ENCODE assay signal across 18 cellular contexts in genomic region chr1:42928859-42929258, GRCh38. TPM values are rescaled to one million over a fixed set of nuclear protein-coding genes. Genes with fewer than 3 reads are reported as not detected.
DNase-seq lines count a peak whose midpoint lies in the region; ATAC-seq and TF ChIP-seq lines count a peak whose summit lies in the region.
"Had no signal": no experiment of that assay in that cellular context is flagged by ENCODE, and none has a peak within 500 bp of the region (broad histone marks: within the 10 kb centered on the region; RNA-seq: fewer than 3 reads in every experiment).

No MANE protein-coding gene starts in this region.

- H4K20me1 ChIP-seq in HCT116 (ENCODE audit: insufficient read depth) (no peaks in the 10 kb centered on the region), neural progenitor cell (ENCODE audit: low read depth) (peaks cover 90% of the 10 kb centered on the region)

- H3K4me2 ChIP-seq in HCT116 (ENCODE audit: low read length) = no peak overlapping the region
- H3K4me2 ChIP-seq in neural progenitor cell = no peak overlapping the region

- H3K4me3 ChIP-seq in HCT116 (replicated peaks in 1 of 2; ENCODE audit: low read depth in 1 of 2, low read length in 2 of 2) (no peak overlapping the region), neural progenitor cell (no peak overlapping the region)
- H3K4me3 ChIP-seq: lung, tibial nerve had no signal

- DNase-seq in activated CD4-positive, alpha-beta T cell treated with anti-CD3 and anti-CD28 coated beads for 36 hours = no peak
- DNase-seq in activated CD4-positive, alpha-beta T cell treated with anti-CD3 and anti-CD28 coated beads for 48 hours = no peak
- no peak for DNase-seq in HCT116 (ENCODE audit: low read depth, low spot score)
- no peak for DNase-seq in central memory CD8-positive, alpha-beta T cell (ENCODE audit: low spot score in 2 of 2)
- DNase-seq in neural progenitor cell (ENCODE audit: low spot score) = no peak
- DNase-seq in DMS153 (lab: John Stamatoyannopoulos, UW) = no peak
- DNase-seq: amygdala; NCI-H187; NCI-H524; OCI-M1; stimulated activated CD4-positive, alpha-beta T cell treated with anti-CD3 and anti-CD28 coated beads, Interleukin-2, amount 100 ng/mL, for 24 hours had no signal

- no peak overlapping the region for H3K4me3 Mint-ChIP-seq in activated CD4-positive, alpha-beta T cell treated with anti-CD3 and anti-CD28 coated beads for 36 hours
- H3K4me3 Mint-ChIP-seq in central memory CD8-positive, alpha-beta T cell = peak overlapping the region; percentile 66
- peak overlapping the region; percentile 62 for H3K4me3 Mint-ChIP-seq in neural progenitor cell

- H3K79me2 ChIP-seq in HCT116 (ENCODE audit: insufficient read depth, low read length) (peaks cover 40% of the 10 kb centered on the region), neural progenitor cell (ENCODE audit: low read depth) (peaks cover 47% of the 10 kb centered on the region)

- H3K9me3 ChIP-seq in HCT116 (ENCODE audit: control insufficient read depth in 1 of 2, insufficient read depth in 1 of 2, low read depth in 1 of 2, low read length in 2 of 2) (no peaks in the 10 kb centered on the region), neural progenitor cell (ENCODE audit: low read depth) (no peaks in the 10 kb centered on the region)
- H3K9me3 ChIP-seq: tibial nerve had no signal

- H3K4me1 Mint-ChIP-seq in activated CD4-positive, alpha-beta T cell treated with anti-CD3 and anti-CD28 coated beads for 36 hours = peaks cover 56% of the 10 kb centered on the region
- H3K4me1 Mint-ChIP-seq in central memory CD8-positive, alpha-beta T cell = peaks cover 64% of the 10 kb centered on the region
- peaks cover 72% of the 10 kb centered on the region for H3K4me1 Mint-ChIP-seq in neural progenitor cell

- no peak for ATAC-seq in activated CD4-positive, alpha-beta T cell treated with anti-CD3 and anti-CD28 coated beads for 36 hours
- ATAC-seq in HCT116 (no peak), HG03135 (IDR thresholded peaks at IDR 0.05; ENCODE audit: unreplicated experiment) (no peak), GM18867 (IDR thresholded peaks at IDR 0.05; ENCODE audit: unreplicated experiment) (no peak)
- ATAC-seq in central memory CD8-positive, alpha-beta T cell (replicated peaks; ENCODE audit: extremely low read depth, poor library complexity, severe bottlenecking) = no peak
- ATAC-seq: SK-N-SH treated with all-trans-retinoic acid at 6 μM for 48 hours had no signal

- TF ChIP-seq CTCF in HCT116 (IDR thresholded peaks at IDR 0.05 in 2 of 3, conservative IDR thresholded peaks at IDR 0.05 in 1 of 3; ENCODE audit: borderline replicate concordance in 1 of 3, insufficient read depth in 1 of 3, low read depth in 2 of 3, low read length in 2 of 3) (no peak), neural progenitor cell (IDR thresholded peaks at IDR 0.05) (no peak)

- H3K4me1 ChIP-seq in HCT116 (ENCODE audit: control insufficient read depth in 1 of 2, insufficient read depth in 2 of 2, low read length in 2 of 2) (peaks cover 32 to 62% of the 10 kb centered on the region in 2 experiments), neural progenitor cell (peaks cover 23% of the 10 kb centered on the region)

- H3K9ac ChIP-seq in HCT116 (ENCODE audit: low read length) = no peak overlapping the region
- H3K9ac ChIP-seq in neural progenitor cell = no peak overlapping the region

- TF ChIP-seq RAD21 in HCT116 (IDR thresholded peaks at IDR 0.05; ENCODE audit: low read depth) = no peak

- POLR2A ChIA-PET in activated CD4-positive, alpha-beta T cell treated with anti-CD3 and anti-CD28 coated beads for 36 hours (lab: Charles Lee) = no interaction called here
- POLR2A ChIA-PET in HCT116 (lab: Charles Lee) = no interaction called here

- BruUV-seq in HCT116 (replicated peaks; lab: Mats Ljungman, UMichigan) = no TSS peak

- intact Hi-C loops in activated CD4-positive, alpha-beta T cell treated with anti-CD3 and anti-CD28 coated beads for 36 hours (cut with DNase I, micrococcal nuclease) = no loop called here
- intact Hi-C loops in HCT116 (cut with micrococcal nuclease) = no loop called here

- H3K36me3 ChIP-seq in HCT116 (ENCODE audit: control insufficient read depth in 1 of 2, insufficient read depth in 2 of 2, low read length in 2 of 2) = peaks cover 27 to 54% of the 10 kb centered on the region in 2 experiments
- H3K36me3 ChIP-seq in neural progenitor cell = peaks cover 14% of the 10 kb centered on the region

- H3K27ac ChIP-seq in HCT116 (ENCODE audit: low read depth, low read length) = peak overlapping the region; percentile 25
- peak overlapping the region; percentile 48 for H3K27ac ChIP-seq in neural progenitor cell
- H3K27ac ChIP-seq: VCaP had no signal

- CTCF ChIA-PET in activated CD4-positive, alpha-beta T cell treated with anti-CD3 and anti-CD28 coated beads for 36 hours (lab: Charles Lee) = interaction anchor here (1.6 kb wide), 1 partner anchor 145 kb away, joined by 5 read pairs; no protein-coding TSS in a partner anchor
- CTCF ChIA-PET in HCT116 (lab: Charles Lee) = no interaction called here

- no peak for TF ChIP-seq POLR2A in HCT116 (IDR thresholded peaks at IDR 0.05; ENCODE audit: borderline replicate concordance, extremely low read depth, insufficient read depth, insufficient read length)

- peaks cover 73% of the 10 kb centered on the region for H3K36me3 Mint-ChIP-seq in activated CD4-positive, alpha-beta T cell treated with anti-CD3 and anti-CD28 coated beads for 36 hours (ENCODE audit: low read depth)
- peaks cover 74% of the 10 kb centered on the region for H3K36me3 Mint-ChIP-seq in central memory CD8-positive, alpha-beta T cell (ENCODE audit: insufficient read depth)
- peaks cover 55% of the 10 kb centered on the region for H3K36me3 Mint-ChIP-seq in neural progenitor cell

- H3K9me3 Mint-ChIP-seq in activated CD4-positive, alpha-beta T cell treated with anti-CD3 and anti-CD28 coated beads for 36 hours (ENCODE audit: low read depth) = no peaks in the 10 kb centered on the region
- H3K9me3 Mint-ChIP-seq in central memory CD8-positive, alpha-beta T cell = no peaks in the 10 kb centered on the region
- H3K9me3 Mint-ChIP-seq in neural progenitor cell = no peaks in the 10 kb centered on the region

- H3K27me3 ChIP-seq in HCT116 (ENCODE audit: insufficient read depth, low read length) (no peaks in the 10 kb centered on the region), neural progenitor cell (no peaks in the 10 kb centered on the region)
- H3K27me3 ChIP-seq: tibial nerve had no signal

- RAD21 ChIA-PET in HCT116 (lab: Charles Lee; ENCODE audit: low non-redundant PET in 1 of 2, low total read pairs in 2 of 2, uncharacterized antibody in 2 of 2, unreplicated experiment in 2 of 2) = no interaction called here

- H2AFZ ChIP-seq in HCT116 (ENCODE audit: low read depth, low read length, poor library complexity, severe bottlenecking) = no peak overlapping the region
- no peak overlapping the region for H2AFZ ChIP-seq in neural progenitor cell (replicated peaks)

- peaks cover 83% of the 10 kb centered on the region for H3F3A ChIP-seq in neural progenitor cell (ENCODE audit: low read depth)

- no peaks in the 10 kb centered on the region for H3K9me2 ChIP-seq in HCT116 (ENCODE audit: insufficient read depth)

- H3K27me3 Mint-ChIP-seq in activated CD4-positive, alpha-beta T cell treated with anti-CD3 and anti-CD28 coated beads for 36 hours = no peaks in the 10 kb centered on the region
- no peaks in the 10 kb centered on the region for H3K27me3 Mint-ChIP-seq in central memory CD8-positive, alpha-beta T cell
- peaks cover 22% of the 10 kb centered on the region for H3K27me3 Mint-ChIP-seq in neural progenitor cell (ENCODE audit: insufficient read depth, low read depth)
- H3K27me3 Mint-ChIP-seq: CD4-positive, alpha-beta memory T cell had no signal

- H3K27ac Mint-ChIP-seq in activated CD4-positive, alpha-beta T cell treated with anti-CD3 and anti-CD28 coated beads for 36 hours = peak overlapping the region; percentile 73
- peak overlapping the region; percentile 78 for H3K27ac Mint-ChIP-seq in central memory CD8-positive, alpha-beta T cell (ENCODE audit: low read depth)
- no peak overlapping the region for H3K27ac Mint-ChIP-seq in neural progenitor cell

TF ChIP-seq in HCT116, 20 proteins besides CTCF, POLR2A, EP300 and RAD21:
- TF ChIP-seq YY1 (IDR thresholded peaks at IDR 0.05; ENCODE audit: extremely low read depth, insufficient replicate concordance, low read depth, low read length) (no peak), ZBTB33 (IDR thresholded peaks at IDR 0.05; ENCODE audit: extremely low read depth, insufficient replicate concordance, low read length) (no peak), EZH2phosphoT487 (IDR thresholded peaks at IDR 0.05; ENCODE audit: borderline replicate concordance) (no peak), EGR1 (IDR thresholded peaks at IDR 0.05; ENCODE audit: low read depth) (no peak), JUND (IDR thresholded peaks at IDR 0.05) (no peak), ZFX (IDR thresholded peaks at IDR 0.05) (no peak), EZH2 (IDR thresholded peaks at IDR 0.05) (no peak), CBX3 (IDR thresholded peaks at IDR 0.05; ENCODE audit: low read depth) (no peak)

RNA-seq across cellular contexts. Expression of gene SLC2A1, which starts 29.8 kb away (rescaled TPM):
- total RNA-seq in activated CD4-positive, alpha-beta T cell treated with anti-CD3 and anti-CD28 coated beads for 36 hours = 100 to 1,000 TPM; 115 to 125 TPM
- total RNA-seq in HCT116 (2021; ENCODE audit: unreplicated experiment) (248 TPM), neural progenitor cell (ENCODE audit: low replicate concordance) (303 and 720 TPM in 2 replicates)
- polyA plus RNA-seq in HCT116 (2012) = 419 and 518 TPM in 2 replicates
